ENCODE assay signal across 28 cellular contexts in genomic region chr18:74175658-74176057, GRCh38. TPM values are rescaled to one million over a fixed set of nuclear protein-coding genes. Genes with fewer than 3 reads are reported as not detected.
DNase-seq lines count a peak whose midpoint lies in the region; ATAC-seq and TF ChIP-seq lines count a peak whose summit lies in the region.
"Had no signal": no experiment of that assay in that cellular context is flagged by ENCODE, and none has a peak within 500 bp of the region (broad histone marks: within the 10 kb centered on the region; RNA-seq: fewer than 3 reads in every experiment).

No MANE protein-coding gene starts in this region.

- DNase-seq in DMS153 (lab: John Stamatoyannopoulos, UW) (peak; percentile 28), LNCaP clone FGC (ENCODE audit: low read depth) (peak; percentile 31), NCI-H69 (lab: John Stamatoyannopoulos, UW) (peak; percentile 87), glutamatergic neuron (no peak), SK-N-SH (no peak), sigmoid colon (no peak)
- DNase-seq: C1 segment of cervical spinal cord; Caco-2; CD4-positive, alpha-beta memory T cell; DMS 273 treated with DMSO at 0.1 percent for 48 hours; HCEC 1CT; IMR-90; KG1; MM.1S; NCI-H1092; NCI-H1694; NCI-H2029 treated with DMSO at 0.1 percent for 48 hours; NCI-H2171; NCI-H226; NCI-H524; OCI-M1; Peyer's patch; T-helper 17 cell; T1000 had no signal

- CTCF ChIA-PET in SK-N-SH (lab: Yijun Ruan, JAX) = interaction anchor here (1.2 to 1.9 kb wide), 3 partner anchors 21 to 377 kb away, joined by 3 to 4 read pairs (median 4); no protein-coding TSS in a partner anchor

- H3K9me3 Mint-ChIP-seq in glutamatergic neuron (ENCODE audit: unreplicated experiment) = peaks cover 9% of the 10 kb centered on the region
- H3K9me3 Mint-ChIP-seq: CD4-positive, alpha-beta memory T cell had no signal

- no peak overlapping the region for H2AFZ ChIP-seq in SK-N-SH (ENCODE audit: low read depth)

- H3K79me2 ChIP-seq in SK-N-SH (ENCODE audit: insufficient read depth) = no peaks in the 10 kb centered on the region

- no peaks in the 10 kb centered on the region for H3K27me3 Mint-ChIP-seq in glutamatergic neuron (ENCODE audit: unreplicated experiment)

- no peaks in the 10 kb centered on the region for H3F3A ChIP-seq in SK-N-SH (replicated peaks; ENCODE audit: insufficient read depth)

- no peak for TF ChIP-seq EP300 in SK-N-SH (IDR thresholded peaks at IDR 0.05; ENCODE audit: borderline replicate concordance in 1 of 2, low read depth in 1 of 2, low read length in 1 of 2)
- no peak for TF ChIP-seq EP300 in sigmoid colon (IDR thresholded peaks at IDR 0.05)

- peaks cover 0 to 5% of the 10 kb centered on the region in 2 experiments; a peak in 1 of 4 replicates for H3K4me1 ChIP-seq in SK-N-SH (ENCODE audit: control insufficient read depth in 1 of 2, insufficient read depth in 2 of 2, low read depth in 1 of 2, low read length in 1 of 2)
- no peaks in the 10 kb centered on the region for H3K4me1 ChIP-seq in sigmoid colon
- H3K4me1 ChIP-seq: Caco-2, Peyer's patch had no signal

- H3K4me1 Mint-ChIP-seq in glutamatergic neuron (ENCODE audit: low read depth, unreplicated experiment) = peaks cover 21% of the 10 kb centered on the region

- TF ChIP-seq POLR2A in sigmoid colon (IDR thresholded peaks at IDR 0.05) = no peak

- no peak overlapping the region for H3K27ac ChIP-seq in SK-N-SH (ENCODE audit: low read depth in 2 of 2, low read length in 1 of 2)
- H3K27ac ChIP-seq in sigmoid colon = no peak overlapping the region
- H3K27ac ChIP-seq: A549, Peyer's patch had no signal

- H3K9me2 ChIP-seq in SK-N-SH = no peaks in the 10 kb centered on the region

- no peak overlapping the region for H3K4me2 ChIP-seq in SK-N-SH
- H3K4me2 ChIP-seq: A549 had no signal

- peak overlapping the region; percentile 65 for H3K27ac Mint-ChIP-seq in glutamatergic neuron (ENCODE audit: unreplicated experiment)
- H3K27ac Mint-ChIP-seq: CD4-positive, alpha-beta memory T cell; T-helper 17 cell had no signal

- ATAC-seq in GM18502 (IDR thresholded peaks at IDR 0.05; ENCODE audit: poor library complexity, unreplicated experiment) = no peak
- ATAC-seq: A549, SK-N-SH treated with all-trans-retinoic acid at 6 μM for 48 hours, T-helper 17 cell had no signal

- TF ChIP-seq RAD21 in SK-N-SH (IDR thresholded peaks at IDR 0.05; ENCODE audit: low read length) = no peak

- no peak overlapping the region for H3K4me3 ChIP-seq in LNCaP clone FGC (ENCODE audit: low read depth, low read length)
- H3K4me3 ChIP-seq in SK-N-SH (ENCODE audit: low read depth in 2 of 2, low read length in 1 of 2) = no peak overlapping the region
- no peak overlapping the region for H3K4me3 ChIP-seq in sigmoid colon
- H3K4me3 ChIP-seq: A549, Peyer's patch had no signal

- no peaks in the 10 kb centered on the region for H4K20me1 ChIP-seq in SK-N-SH (ENCODE audit: insufficient read depth)

- H3K4me3 Mint-ChIP-seq in glutamatergic neuron (ENCODE audit: unreplicated experiment) = peak overlapping the region; percentile 2
- H3K4me3 Mint-ChIP-seq: CD4-positive, alpha-beta memory T cell; T-helper 17 cell had no signal

- POLR2A ChIA-PET in SK-N-SH (lab: Yijun Ruan, JAX) = no interaction called here

- peaks cover 90% of the 10 kb centered on the region for H3K27me3 ChIP-seq in SK-N-SH (ENCODE audit: insufficient read depth)
- peaks cover 0 to 19% (median 0%) of the 10 kb centered on the region in 3 donors for H3K27me3 ChIP-seq in sigmoid colon
- H3K27me3 ChIP-seq: Peyer's patch had no signal

- no peaks in the 10 kb centered on the region for H3K36me3 ChIP-seq in SK-N-SH (replicated peaks in 1 of 2; ENCODE audit: control insufficient read depth in 1 of 2, insufficient read depth in 2 of 2, low read length in 1 of 2)
- no peaks in the 10 kb centered on the region for H3K36me3 ChIP-seq in sigmoid colon
- H3K36me3 ChIP-seq: Peyer's patch had no signal

- no peak for TF ChIP-seq CTCF in LNCaP clone FGC (IDR thresholded peaks at IDR 0.05; ENCODE audit: control insufficient read depth, extremely low read depth, insufficient read depth)
- TF ChIP-seq CTCF in glutamatergic neuron (IDR thresholded peaks at IDR 0.05; ENCODE audit: partially characterized antibody, unreplicated experiment) = no peak
- TF ChIP-seq CTCF in SK-N-SH (IDR thresholded peaks at IDR 0.05) = no peak
- no peak for TF ChIP-seq CTCF in sigmoid colon (IDR thresholded peaks at IDR 0.05)

- 13% methylated on average over 6 of the region's 6 CpGs for WGBS in SK-N-SH (ENCODE audit: low lambda C conversion rate)
- WGBS in sigmoid colon, 2 donors = 12 to 47% methylated on average over 6 of the region's 6 CpGs

- peaks cover 16% of the 10 kb centered on the region for H3K36me3 Mint-ChIP-seq in glutamatergic neuron (ENCODE audit: unreplicated experiment)
- H3K36me3 Mint-ChIP-seq: CD4-positive, alpha-beta memory T cell had no signal

- intact Hi-C loops in sigmoid colon (cut with DNase I) = no loop called here

- no peak overlapping the region for H3K9ac ChIP-seq in SK-N-SH

- H3K9me3 ChIP-seq in SK-N-SH (no peaks in the 10 kb centered on the region), sigmoid colon (no peaks in the 10 kb centered on the region)
- H3K9me3 ChIP-seq: A549, Caco-2, Peyer's patch had no signal

TF ChIP-seq in SK-N-SH, 30 proteins besides CTCF, POLR2A, EP300 and RAD21:
- TF ChIP-seq RXRA (IDR thresholded peaks at IDR 0.05; ENCODE audit: borderline replicate concordance, low read depth) (no peak), MXI1 (IDR thresholded peaks at IDR 0.05; ENCODE audit: low read depth, low read length) (no peak), SIN3A (IDR thresholded peaks at IDR 0.05; ENCODE audit: borderline replicate concordance, low read depth, low read length) (no peak), CHD2 (IDR thresholded peaks at IDR 0.05; ENCODE audit: low read length, partially characterized antibody) (no peak), FOXM1 (IDR thresholded peaks at IDR 0.05; ENCODE audit: low read depth) (no peak), IRF3 (IDR thresholded peaks at IDR 0.05; ENCODE audit: low read depth, low read length) (no peak), YY1 (IDR thresholded peaks at IDR 0.05; ENCODE audit: low read depth) (no peak), FOSL2 (IDR thresholded peaks at IDR 0.05; ENCODE audit: borderline replicate concordance, low read depth) (no peak), RFX5 (IDR thresholded peaks at IDR 0.05; ENCODE audit: low read length) (no peak), NFIC (IDR thresholded peaks at IDR 0.05; ENCODE audit: borderline replicate concordance) (no peak), TAF1 (IDR thresholded peaks at IDR 0.05; ENCODE audit: borderline replicate concordance, low read depth, low read length) (no peak), TEAD4 (IDR thresholded peaks at IDR 0.05; ENCODE audit: borderline replicate concordance, insufficient read depth) (no peak), EZH2phosphoT487 (IDR thresholded peaks at IDR 0.05; ENCODE audit: borderline replicate concordance, low read depth) (no peak), FOXJ3 (CRISPR knock-in tag; IDR thresholded peaks at IDR 0.05) (no peak), GATA2 (CRISPR knock-in tag; IDR thresholded peaks at IDR 0.05) (no peak)

RNA-seq across cellular contexts. Expression of gene TIMM21, which starts 27.3 kb away (rescaled TPM):
- total RNA-seq in glutamatergic neuron (ENCODE audit: unreplicated experiment) (26.8 TPM), sigmoid colon (10 to 100 TPM; 42.4 to 65.3 (median 52.1) TPM)
- polyA plus RNA-seq in SK-N-SH (2012; rRNA removed) (27.6 and 41.1 TPM in 2 replicates), sigmoid colon (10 to 100 TPM in 2 of 3 donors, 1 to 10 TPM in 1; 9.0 to 27.6 (median 18.0) TPM)
- 39.1 and 39.6 TPM in 2 replicates for polyA plus RNA-seq in SK-N-SH (2012; cell fraction: cytosol; rRNA removed)
- 17.8 and 38.1 TPM in 2 replicates for polyA plus RNA-seq in SK-N-SH (2012; cell fraction: nucleus; rRNA removed)

RNA-seq across cellular contexts. Expression of gene FBXO15, which starts 28.0 kb away (rescaled TPM):
- total RNA-seq in glutamatergic neuron (ENCODE audit: unreplicated experiment) (0.76 TPM), sigmoid colon (1 to 10 TPM in 1 of 4 donors, under 1 TPM in 1, not detected in 2; 0.36 to 2.2 TPM)
- polyA plus RNA-seq in SK-N-SH (2012; rRNA removed) (0.62 and 0.70 TPM in 2 replicates), sigmoid colon (under 1 TPM in 1 of 3 donors, not detected in 2; 0.87 TPM)
- 0.40 and 0.54 TPM in 2 replicates for polyA plus RNA-seq in SK-N-SH (2012; cell fraction: cytosol; rRNA removed)
- polyA plus RNA-seq in SK-N-SH (2012; cell fraction: nucleus; rRNA removed) = 1.9 and 2.1 TPM in 2 replicates
- total RNA-seq: G401, Peyer's patch had no signal

Comparison
In these comparisons a context has a peak if more than half of its experiments do, and no peak if none do; other contexts are left out.
1. DNase-seq: peak in DMS153 (single experiment), LNCaP clone FGC (single experiment) and NCI-H69 (single experiment); none in glutamatergic neuron (single experiment), SK-N-SH (single experiment) and sigmoid colon (single experiment).